8 cellular contexts compared by ENCODE assay signal in the genomic region with DNA sequence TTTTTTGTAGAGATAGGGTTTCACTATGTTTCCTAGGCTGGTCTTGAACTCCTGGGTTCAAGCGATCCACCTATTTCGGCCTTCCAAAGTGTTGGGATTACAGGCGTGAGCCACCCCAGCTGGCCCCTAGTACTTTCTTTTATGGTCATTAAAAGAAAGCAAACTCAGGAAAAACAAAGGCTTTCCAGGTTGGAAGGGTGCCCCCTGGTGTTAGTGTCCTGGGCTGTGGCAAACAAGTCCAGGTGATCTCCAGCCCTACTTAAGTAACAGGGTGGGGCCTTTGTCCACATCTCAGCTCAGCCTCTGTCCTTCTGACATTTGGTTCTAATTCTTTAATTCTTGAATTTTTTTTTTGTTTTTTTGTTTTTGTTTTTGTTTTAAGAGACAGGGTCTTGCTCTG. TPM values are rescaled to one million over a fixed set of nuclear protein-coding genes. Genes with fewer than 3 reads are reported as not detected.
A peak's percentile ranks its signal among the peaks of the same experiment; 100 is the strongest.
DNase-seq lines count a peak whose midpoint lies in the region; ATAC-seq, FAIRE-seq and TF ChIP-seq lines count a peak whose summit lies in the region.
"Had no signal": no experiment of that assay in that cellular context is flagged by ENCODE, and none has a peak within 500 bp of the region (broad histone marks: within the 10 kb centered on the region; RNA-seq: fewer than 3 reads in every experiment).

No MANE protein-coding gene starts in this region.

- peak; percentile 44 for FAIRE-seq in keratinocyte (lab: Jason Lieb, UNC)
- no peak for FAIRE-seq in RCC 7860 (lab: Jason Lieb, UNC)

- H3K36me3 ChIP-seq in Karpas-422 (ENCODE audit: insufficient read depth, low read length) (no peaks in the 10 kb centered on the region), keratinocyte (ENCODE audit: control insufficient read depth in 2 of 2, extremely low read depth in 1 of 2, insufficient read depth in 2 of 2, low read length in 2 of 2) (no peaks in the 10 kb centered on the region), transverse colon (peaks cover 0 to 22% (median 9%) of the 10 kb centered on the region in 4 donors)

- in situ Hi-C loops in transverse colon (cut with MboI; ENCODE audit: low pct_ligation_motif_present in 1 of 4, low pct_unique_long_range_greater_than_20kb in 1 of 4, low sequenced_read_pairs in 3 of 4), result no loop called here

- no peaks in the 10 kb centered on the region for H3K9me2 ChIP-seq in Karpas-422 (replicated peaks; ENCODE audit: insufficient read depth, low read length)

- TF ChIP-seq POLR2A in transverse colon (IDR thresholded peaks at IDR 0.05), result no peak

- peak; percentile 66 for DNase-seq in ELR (ENCODE audit: low read depth)
- peak; percentile 67 for DNase-seq in Karpas-422
- peak; percentile 18 for DNase-seq in activated T-cell treated with anti-CD3 and anti-CD28 coated beads for 48 hours (ENCODE audit: low read depth)
- DNase-seq in keratinocyte (ENCODE audit: low read depth, low spot score), result no peak
- peak; percentile 84 for DNase-seq in transverse colon
- no peak for DNase-seq in RCC 7860 (ENCODE audit: low spot score)

- H3K9ac ChIP-seq in Karpas-422 (ENCODE audit: low read length) (no peak overlapping the region), keratinocyte (ENCODE audit: control insufficient read depth, extremely low read depth, insufficient read depth, low read length) (no peak overlapping the region)

- dilution Hi-C loops in keratinocyte (cut with MboI; ENCODE audit: extremely low pct_ligation_motif_present, low sequenced_read_pairs), result no loop called here

- no peaks in the 10 kb centered on the region for H3K9me1 ChIP-seq in keratinocyte (ENCODE audit: control insufficient read depth, extremely low read depth, insufficient read depth, low read length)

- intact Hi-C loops in transverse colon (cut with DNase I; ENCODE audit: low total_unique reads), result no loop called here

- H3K9me3 ChIP-seq in Karpas-422 (ENCODE audit: low read length) (no peaks in the 10 kb centered on the region), keratinocyte (ENCODE audit: control insufficient read depth, low read depth, low read length) (no peaks in the 10 kb centered on the region), transverse colon (no peaks in the 10 kb centered on the region)

- H3K27me3 ChIP-seq in Karpas-422 (ENCODE audit: low read length), result no peaks in the 10 kb centered on the region
- peaks cover 39% of the 10 kb centered on the region for H3K27me3 ChIP-seq in keratinocyte (ENCODE audit: control insufficient read depth, extremely low read depth, insufficient read depth, low read length)
- no peaks in the 10 kb centered on the region for H3K27me3 ChIP-seq in transverse colon

- no peaks in the 10 kb centered on the region for H3K79me2 ChIP-seq in Karpas-422 (ENCODE audit: low read length)
- H3K79me2 ChIP-seq in keratinocyte (ENCODE audit: control insufficient read depth, insufficient read depth, low read length), result no peaks in the 10 kb centered on the region

- H3K4me1 ChIP-seq in Karpas-422 (ENCODE audit: low read length) (no peaks in the 10 kb centered on the region), keratinocyte (ENCODE audit: control insufficient read depth, extremely low read depth, insufficient read depth, low read length) (peaks cover 17% of the 10 kb centered on the region), transverse colon (peaks cover 48 to 87% (median 78%) of the 10 kb centered on the region in 4 donors)

- H3K4me3 ChIP-seq in Karpas-422 (ENCODE audit: low read length) (no peak overlapping the region), keratinocyte (ENCODE audit: control insufficient read depth in 2 of 3, extremely low read depth in 1 of 3, insufficient read depth in 2 of 3, low read depth in 1 of 3, low read length in 3 of 3) (no peak overlapping the region), transverse colon (no peak overlapping the region)

- no peak for TF ChIP-seq EP300 in transverse colon (IDR thresholded peaks at IDR 0.05; ENCODE audit: low read depth)

- H4K20me1 ChIP-seq in Karpas-422 (ENCODE audit: insufficient read depth, low read depth, low read length), result no peaks in the 10 kb centered on the region; the same call in 1 of the 2 replicates
- no peaks in the 10 kb centered on the region for H4K20me1 ChIP-seq in keratinocyte (ENCODE audit: control insufficient read depth, extremely low read depth, insufficient read depth, low read length)

- H3K4me2 ChIP-seq in Karpas-422 (ENCODE audit: low read depth, low read length, poor library complexity, severe bottlenecking), result no peak overlapping the region
- no peak overlapping the region for H3K4me2 ChIP-seq in keratinocyte (ENCODE audit: control insufficient read depth, extremely low read depth, insufficient read depth, low read depth, low read length)

- H2AFZ ChIP-seq in Karpas-422 (ENCODE audit: low read length) (no peak overlapping the region), keratinocyte (ENCODE audit: control insufficient read depth, low read length) (no peak overlapping the region)

- peak; percentile 70 to 74 (median 73) for TF ChIP-seq CTCF in keratinocyte (optimal IDR thresholded peaks at IDR 0.05 in 1 of 3, IDR thresholded peaks at IDR 0.05 in 1 of 3, conservative IDR thresholded peaks at IDR 0.05 in 1 of 3; ENCODE audit: extremely low read depth in 1 of 3, insufficient read depth in 2 of 3, low read length in 3 of 3)
- peak; percentile 56 to 78 (median 63) for TF ChIP-seq CTCF in transverse colon (IDR thresholded peaks at IDR 0.05)

- H3K27ac ChIP-seq in Karpas-422 (ENCODE audit: low read length) (no peak overlapping the region), keratinocyte (ENCODE audit: control insufficient read depth, insufficient read depth, low read length) (no peak overlapping the region), transverse colon (peak overlapping the region; percentile 94 to 98 (median 96))

- no peak for ATAC-seq in HG03342 (IDR thresholded peaks at IDR 0.05; ENCODE audit: unreplicated experiment)

- 27 to 29% methylated on average over 3 of the region's 3 CpGs for WGBS in transverse colon (ENCODE audit: low coverage in 1 of 2), 2 donors

RNA-seq across cellular contexts. Expression of a gene that starts 6.9 kb away (rescaled TPM):
- total RNA-seq in Karpas-422 (2014; rRNA removed; shearing (Covaris generic); ENCODE audit: low replicate concordance), result not detected in 2 replicates
- polyA plus RNA-seq in keratinocyte, result 6.0 to 13.8 TPM (median 6.8 TPM) in 3 replicates
- 0.44 TPM for polyA plus RNA-seq in keratinocyte (2011; ENCODE audit: low read depth)
- polyA plus RNA-seq in keratinocyte (2011; cell fraction: cytosol; rRNA removed), result 9.2 and 12.4 TPM in 2 replicates
- 6.5 and 10.0 TPM in 2 replicates for polyA plus RNA-seq in keratinocyte (2011; cell fraction: nucleus; rRNA removed)
- 5.1 and 17.9 TPM in 2 replicates for polyA plus RNA-seq in keratinocyte (2012; ENCODE audit: low replicate concordance)
- polyA minus RNA-seq in keratinocyte, result 6.8 to 30.7 TPM (median 7.6 TPM) in 3 replicates
- polyA minus RNA-seq in keratinocyte (2011; cell fraction: cytosol; rRNA and poly(A)+ RNA removed), result 15.9 TPM
- 3.8 and 6.0 TPM in 2 replicates for polyA minus RNA-seq in keratinocyte (2011; cell fraction: nucleus; rRNA and poly(A)+ RNA removed)
- total RNA-seq in transverse colon, result 100 to 1,000 TPM in 3 of 4 donors, 10 to 100 TPM in 1; 98.4 to 302 (median 166) TPM

RNA-seq across cellular contexts. Expression of a gene that starts 32.5 kb away (rescaled TPM):
- 101 and 199 TPM in 2 replicates for total RNA-seq in Karpas-422 (2014; rRNA removed; shearing (Covaris generic); ENCODE audit: low replicate concordance)
- polyA plus RNA-seq in keratinocyte, result 5.2 to 45.0 TPM (median 27.1 TPM) in 3 replicates
- 3.0 TPM for polyA plus RNA-seq in keratinocyte (2011; ENCODE audit: low read depth)
- polyA plus RNA-seq in keratinocyte (2011; cell fraction: cytosol; rRNA removed), result 5.1 and 13.0 TPM in 2 replicates
- 6.1 and 10.4 TPM in 2 replicates for polyA plus RNA-seq in keratinocyte (2011; cell fraction: nucleus; rRNA removed)
- polyA plus RNA-seq in keratinocyte (2012; ENCODE audit: low replicate concordance), result 0.23 and 33.4 TPM in 2 replicates
- 3.0 to 28.7 TPM (median 4.0 TPM) in 3 replicates for polyA minus RNA-seq in keratinocyte
- 5.8 TPM for polyA minus RNA-seq in keratinocyte (2011; cell fraction: cytosol; rRNA and poly(A)+ RNA removed)
- 3.3 and 6.9 TPM in 2 replicates for polyA minus RNA-seq in keratinocyte (2011; cell fraction: nucleus; rRNA and poly(A)+ RNA removed)
- 10 to 100 TPM in 1 of 4 donors, 1 to 10 TPM in 2, under 1 TPM in 1; 0.37 to 25.5 (median 7.5) TPM for total RNA-seq in transverse colon

RNA-seq across cellular contexts. Expression of a gene that starts 51.2 kb away (rescaled TPM):
- not detected in 2 replicates for total RNA-seq in Karpas-422 (2014; rRNA removed; shearing (Covaris generic); ENCODE audit: low replicate concordance)
- 129 to 171 TPM (median 160 TPM) in 3 replicates for polyA plus RNA-seq in keratinocyte
- 182 TPM for polyA plus RNA-seq in keratinocyte (2011; ENCODE audit: low read depth)
- 162 and 255 TPM in 2 replicates for polyA plus RNA-seq in keratinocyte (2011; cell fraction: cytosol; rRNA removed)
- polyA plus RNA-seq in keratinocyte (2011; cell fraction: nucleus; rRNA removed), result 758 and 1,104 TPM in 2 replicates
- 221 and 630 TPM in 2 replicates for polyA plus RNA-seq in keratinocyte (2012; ENCODE audit: low replicate concordance)
- polyA minus RNA-seq in keratinocyte, result 229 to 1,669 TPM (median 398 TPM) in 3 replicates
- 367 TPM for polyA minus RNA-seq in keratinocyte (2011; cell fraction: cytosol; rRNA and poly(A)+ RNA removed)
- polyA minus RNA-seq in keratinocyte (2011; cell fraction: nucleus; rRNA and poly(A)+ RNA removed), result 523 and 706 TPM in 2 replicates
- total RNA-seq in transverse colon, result 1 to 10 TPM in 3 of 4 donors, not detected in 1; 1.2 to 4.2 (median 2.5) TPM
- total RNA-seq: pulmonary artery endothelial cell had no signal

Comparison
In these comparisons a context has a peak if more than half of its experiments do, and no peak if none do; other contexts are left out.
1. DNase-seq: peak in ELR (single experiment), Karpas-422 (single experiment), activated T-cell treated with anti-CD3 and anti-CD28 coated beads for 48 hours (single experiment) and transverse colon (single experiment); none in keratinocyte (single experiment) and RCC 7860 (single experiment).
2. H3K27ac ChIP-seq: peak in transverse colon (4 of 4); none in Karpas-422 (single experiment) and keratinocyte (single experiment).
3. RNA of a gene that starts 6.9 kb away (total RNA-seq): 98.4 to 302 TPM in transverse colon; not detected in Karpas-422; every median in the first group is over 10 times any median in the second.